ENCODE assay signal across 23 cellular contexts in the genomic region with DNA sequence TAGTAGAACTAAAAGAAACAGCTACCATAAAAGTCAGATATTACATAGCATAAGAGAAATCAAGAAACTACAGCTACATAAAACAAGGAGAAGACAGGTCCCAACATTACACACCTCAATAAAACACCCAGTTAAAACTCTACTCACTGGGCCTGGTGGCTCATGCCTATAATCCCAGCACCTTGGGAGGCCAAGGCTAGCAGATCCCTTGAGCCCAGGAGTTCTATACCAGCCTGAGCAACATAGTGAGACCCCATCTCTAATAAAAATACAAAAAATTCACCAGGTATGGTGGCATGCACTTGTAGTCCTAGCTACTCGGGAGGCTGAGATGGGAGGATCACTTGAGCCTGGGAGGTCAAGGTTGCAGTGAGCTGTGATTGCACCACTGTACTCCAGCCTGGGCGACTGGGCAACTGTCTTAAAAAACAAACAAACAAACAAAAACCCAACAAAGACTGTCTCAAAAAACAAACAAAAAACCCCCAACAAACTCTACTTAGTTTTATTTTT. TPM values are rescaled to one million over a fixed set of nuclear protein-coding genes. Genes with fewer than 3 reads are reported as not detected.
DNase-seq lines count a peak whose midpoint lies in the region; ATAC-seq and TF ChIP-seq lines count a peak whose summit lies in the region.
"Had no signal": no experiment of that assay in that cellular context is flagged by ENCODE, and none has a peak within 500 bp of the region (broad histone marks: within the 10 kb centered on the region; RNA-seq: fewer than 3 reads in every experiment).

No MANE protein-coding gene starts in this region.

- no peaks in the 10 kb centered on the region for H3K27me3 ChIP-seq in Caco-2 (replicated peaks; ENCODE audit: control insufficient read depth, insufficient read depth, low read length)
- 0 out of 2 replicates have a peak, but pooled peaks cover 2% of the 10 kb centered on the region for H3K27me3 ChIP-seq in HUES48 (ENCODE audit: control insufficient read depth, insufficient read depth, low read length)
- H3K27me3 ChIP-seq in mammary epithelial cell (ENCODE audit: insufficient read depth, low read length) = no peaks in the 10 kb centered on the region
- H3K27me3 ChIP-seq: ascending aorta, right atrium auricular region, uterus had no signal

- DNase-seq in Caco-2 = no peak
- no peak for DNase-seq in mammary epithelial cell
- no peak for DNase-seq in nephron progenitor cell
- no peak for DNase-seq in SW 1271 (lab: John Stamatoyannopoulos, UW)
- DNase-seq in activated CD4-positive, alpha-beta T cell treated with anti-CD3 and anti-CD28 coated beads, Interleukin-2, amount 50 U/mL, for 4 hours = no peak
- DNase-seq: activated CD4-positive, alpha-beta memory T cell treated with anti-CD3 and anti-CD28 coated beads for 36 hours; activated CD4-positive, CD25-positive, alpha-beta regulatory T cell; activated CD8-positive, alpha-beta memory T cell treated with anti-CD3 and anti-CD28 coated beads, Interleukin-2, amount 50 U/mL, for 48 hours; activated naive CD8-positive, alpha-beta T cell treated with anti-CD3 and anti-CD28 coated beads for 36 hours; C1 segment of cervical spinal cord; central memory CD4-positive, alpha-beta T cell; heart left ventricle; naive B cell; NCI-H1048; NCI-H2029; stimulated activated CD4-positive, alpha-beta T cell treated with anti-CD3 and anti-CD28 coated beads, Interleukin-4, amount 100 ng/mL, for 1 hour; stimulated activated naive CD4-positive, alpha-beta T cell; uterus had no signal

- H3K36me3 ChIP-seq in Caco-2 (ENCODE audit: control insufficient read depth, insufficient read depth, low read length) (no peaks in the 10 kb centered on the region), HUES48 (ENCODE audit: control insufficient read depth, insufficient read depth, low read length) (no peaks in the 10 kb centered on the region), mammary epithelial cell (ENCODE audit: insufficient read depth, low read length) (no peaks in the 10 kb centered on the region)
- H3K36me3 ChIP-seq: ascending aorta, heart left ventricle, right atrium auricular region, uterus had no signal

- H3K9me3 ChIP-seq in Caco-2 (no peaks in the 10 kb centered on the region), HUES48 (ENCODE audit: control insufficient read depth, insufficient read depth, low read length) (peaks cover 3% of the 10 kb centered on the region; the same call in 1 of the 2 replicates), mammary epithelial cell (replicated peaks; ENCODE audit: insufficient read depth, low read length) (no peaks in the 10 kb centered on the region)
- H3K9me3 ChIP-seq: ascending aorta, heart left ventricle, right atrium auricular region, uterus had no signal

- H3K27ac Mint-ChIP-seq in Caco-2 (ENCODE audit: unreplicated experiment) (peak overlapping the region; percentile 98), nephron progenitor cell (peak overlapping the region; percentile 100)
- H3K27ac Mint-ChIP-seq: activated CD4-positive, alpha-beta memory T cell treated with anti-CD3 and anti-CD28 coated beads for 36 hours; activated naive CD8-positive, alpha-beta T cell treated with anti-CD3 and anti-CD28 coated beads for 36 hours; naive B cell had no signal

- no peak for ATAC-seq in GM21390 (IDR thresholded peaks at IDR 0.05; ENCODE audit: unreplicated experiment)
- no peak for ATAC-seq in HG03196 (IDR thresholded peaks at IDR 0.05; ENCODE audit: unreplicated experiment)
- ATAC-seq: heart left ventricle had no signal

- 58% methylated on average over 2 of the region's 2 CpGs for WGBS in mammary epithelial cell (ENCODE audit: low coverage, missing lambda C conversion rate)

- TF ChIP-seq CTCF in Caco-2 (IDR thresholded peaks at IDR 0.05; ENCODE audit: insufficient read depth in 1 of 2, low read depth in 1 of 2, low read length in 1 of 2, severe bottlenecking in 1 of 2, unreplicated experiment in 1 of 2) = no peak
- TF ChIP-seq CTCF in mammary epithelial cell (conservative IDR thresholded peaks at IDR 0.05 in 1 of 2, IDR thresholded peaks at IDR 0.05 in 1 of 2; ENCODE audit: extremely low read depth in 1 of 2, insufficient read depth in 1 of 2, low read depth in 1 of 2, low read length in 2 of 2) = no peak
- TF ChIP-seq CTCF in nephron progenitor cell (IDR thresholded peaks at IDR 0.05) = no peak

- H3K4me3 Mint-ChIP-seq in Caco-2 (ENCODE audit: unreplicated experiment) (no peak overlapping the region), nephron progenitor cell (no peak overlapping the region)
- H3K4me3 Mint-ChIP-seq: activated CD4-positive, alpha-beta memory T cell treated with anti-CD3 and anti-CD28 coated beads for 36 hours; activated naive CD8-positive, alpha-beta T cell treated with anti-CD3 and anti-CD28 coated beads for 36 hours; naive B cell had no signal

- H3K27me3 Mint-ChIP-seq in Caco-2 (ENCODE audit: insufficient read depth, unreplicated experiment) (no peaks in the 10 kb centered on the region), nephron progenitor cell (ENCODE audit: low read depth, poor library complexity) (no peaks in the 10 kb centered on the region)
- H3K27me3 Mint-ChIP-seq: activated CD4-positive, alpha-beta memory T cell treated with anti-CD3 and anti-CD28 coated beads for 36 hours; activated naive CD8-positive, alpha-beta T cell treated with anti-CD3 and anti-CD28 coated beads for 36 hours had no signal

- H3K4me1 Mint-ChIP-seq in Caco-2 (ENCODE audit: low read depth, unreplicated experiment) = no peaks in the 10 kb centered on the region
- H3K4me1 Mint-ChIP-seq in nephron progenitor cell = peaks cover 11% of the 10 kb centered on the region
- H3K4me1 Mint-ChIP-seq: activated naive CD8-positive, alpha-beta T cell treated with anti-CD3 and anti-CD28 coated beads for 36 hours had no signal

- POLR2A ChIA-PET in Caco-2 (lab: Charles Lee) = interaction anchor here (1.4 to 2.2 kb wide), 3 partner anchors 15 to 51 kb away, joined by 9 to 32 read pairs (median 15); partner anchors contain the start of genes SYAP1 and TXLNG

- H3K27ac ChIP-seq in HUES48 (ENCODE audit: low read depth, low read length) (peak overlapping the region; percentile 94), mammary epithelial cell (ENCODE audit: insufficient read depth, low read depth, low read length) (peak overlapping the region; percentile 98)
- H3K27ac ChIP-seq: ascending aorta, heart left ventricle, right atrium auricular region, uterus had no signal

- H3K36me3 Mint-ChIP-seq in Caco-2 (ENCODE audit: insufficient read depth, unreplicated experiment) (peaks cover 12% of the 10 kb centered on the region), nephron progenitor cell (ENCODE audit: low read depth) (peaks cover 4% of the 10 kb centered on the region)
- H3K36me3 Mint-ChIP-seq: activated CD4-positive, alpha-beta memory T cell treated with anti-CD3 and anti-CD28 coated beads for 36 hours; activated naive CD8-positive, alpha-beta T cell treated with anti-CD3 and anti-CD28 coated beads for 36 hours; naive B cell had no signal

- H2AFZ ChIP-seq in mammary epithelial cell (ENCODE audit: low read depth, low read length) = no peak overlapping the region

- H3K4me1 ChIP-seq in Caco-2 (0 out of 2 replicates have a peak, but pooled peaks cover 7% of the 10 kb centered on the region), HUES48 (ENCODE audit: control insufficient read depth, insufficient read depth, low read length) (peaks cover 8% of the 10 kb centered on the region), mammary epithelial cell (ENCODE audit: insufficient read depth, low read length) (peaks cover 11% of the 10 kb centered on the region)
- H3K4me1 ChIP-seq: ascending aorta, heart left ventricle, right atrium auricular region, uterus had no signal

- H4K20me1 ChIP-seq in mammary epithelial cell (ENCODE audit: insufficient read depth, low read length) = no peaks in the 10 kb centered on the region

- H3K4me2 ChIP-seq in mammary epithelial cell (ENCODE audit: insufficient read depth, low read depth, low read length) = no peak overlapping the region

- in situ Hi-C loops in mammary epithelial cell (cut with MboI; ENCODE audit: low sequenced_read_pairs in 2 of 2) = no loop called here

- H3K9me3 Mint-ChIP-seq in Caco-2 (ENCODE audit: unreplicated experiment) (no peaks in the 10 kb centered on the region), nephron progenitor cell (peaks cover 5% of the 10 kb centered on the region)
- H3K9me3 Mint-ChIP-seq: activated CD4-positive, alpha-beta memory T cell treated with anti-CD3 and anti-CD28 coated beads for 36 hours; activated naive CD8-positive, alpha-beta T cell treated with anti-CD3 and anti-CD28 coated beads for 36 hours; naive B cell had no signal

- BruUV-seq in Caco-2 (replicated peaks; lab: Mats Ljungman, UMichigan) (no TSS peak), mammary epithelial cell (replicated peaks; lab: Mats Ljungman, UMichigan) (no TSS peak)

- CTCF ChIA-PET in Caco-2 (lab: Charles Lee) (no interaction called here), mammary epithelial cell (lab: Charles Lee; ENCODE audit: low non-redundant PET) (no interaction called here)

- H3K4me3 ChIP-seq in Caco-2 (ENCODE audit: low read depth, low read length) = no peak overlapping the region
- no peak overlapping the region for H3K4me3 ChIP-seq in HUES48 (ENCODE audit: low read depth, low read length)
- no peak overlapping the region for H3K4me3 ChIP-seq in mammary epithelial cell (replicated peaks in 1 of 3; ENCODE audit: insufficient read depth in 1 of 3, low read depth in 2 of 3, low read length in 3 of 3)
- H3K4me3 ChIP-seq: ascending aorta, heart left ventricle, right atrium auricular region, uterus had no signal

- H3K9ac ChIP-seq in HUES48 (ENCODE audit: low read depth, low read length) (peak overlapping the region; percentile 74; the same call in 1 of the 2 replicates), mammary epithelial cell (ENCODE audit: insufficient read depth, low read length) (no peak overlapping the region)

- intact Hi-C loops in Caco-2 (cut with micrococcal nuclease; ENCODE audit: unreplicated experiment) = no loop called here
- intact Hi-C loops in mammary epithelial cell (cut with micrococcal nuclease) = no loop called here

- dilution Hi-C loops in mammary epithelial cell (cut with HindIII; ENCODE audit: low sequenced_read_pairs) = loop anchor here (5.0 kb wide), 1 partner anchor 51 kb away; no protein-coding TSS in a partner anchor

- H3K79me2 ChIP-seq in mammary epithelial cell (ENCODE audit: insufficient read depth, low read length) = no peaks in the 10 kb centered on the region

RNA-seq across cellular contexts. Expression of gene TXLNG, which starts 15.2 kb away (rescaled TPM):
- total RNA-seq in Caco-2 (2022) (18.2 and 18.3 TPM in 2 replicates), mammary epithelial cell (10 to 100 TPM; 13.2 to 28.3 TPM)
- 17.2 TPM for polyA plus RNA-seq in mammary epithelial cell
- polyA minus RNA-seq in mammary epithelial cell = 17.7 TPM

RNA-seq across cellular contexts. Expression of gene SYAP1, which starts 51.6 kb away (rescaled TPM):
- total RNA-seq in Caco-2 (2022) (32.8 and 35.7 TPM in 2 replicates), mammary epithelial cell (10 to 100 TPM; 30.3 to 47.5 TPM)
- polyA plus RNA-seq in mammary epithelial cell = 15.2 TPM
- 16.4 TPM for polyA minus RNA-seq in mammary epithelial cell

RNA-seq across cellular contexts. Expression of gene CTPS2, which starts 58.6 kb away (rescaled TPM):
- total RNA-seq in Caco-2 (2022) (20.7 and 22.3 TPM in 2 replicates), mammary epithelial cell (1 to 10 TPM; 8.4 to 8.5 TPM)
- polyA plus RNA-seq in mammary epithelial cell = 6.3 TPM
- 23.3 TPM for polyA minus RNA-seq in mammary epithelial cell
